ENCODE assay signal across 20 cellular contexts in the genomic region with DNA sequence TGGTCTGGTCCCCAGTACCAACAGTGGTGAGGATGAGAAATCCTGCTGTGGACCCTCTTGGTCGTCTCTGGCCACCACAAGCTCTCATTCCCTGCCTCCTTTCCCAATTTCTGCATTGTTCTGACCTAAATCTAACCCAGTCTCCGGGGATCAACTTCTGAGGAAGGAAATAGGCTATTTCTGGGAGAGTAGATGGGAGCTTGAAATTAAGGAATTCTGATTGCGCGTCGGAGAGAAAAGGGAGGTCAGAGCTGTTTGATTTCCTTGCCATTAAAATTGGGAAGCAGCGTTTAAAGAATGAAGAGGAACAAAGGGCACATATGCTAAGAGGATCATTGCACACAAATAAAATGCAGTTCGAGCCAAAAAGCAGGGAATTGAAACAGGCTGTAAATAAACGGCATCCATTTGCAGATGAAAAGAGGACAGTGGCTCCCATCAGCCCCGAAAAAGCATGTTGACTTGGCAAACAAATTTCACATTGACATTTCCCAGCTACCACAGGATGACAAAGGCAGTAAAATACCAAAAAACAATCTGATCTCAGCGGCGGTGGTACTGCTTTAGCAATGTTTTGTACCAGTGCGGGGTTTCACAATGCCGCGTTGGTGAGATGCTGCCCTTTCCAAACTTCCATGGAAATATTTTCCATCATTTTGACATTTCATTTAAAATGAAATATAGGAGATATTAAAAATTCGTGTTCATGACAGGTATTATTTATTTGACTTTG.
DNase-seq lines count a peak whose midpoint lies in the region; FAIRE-seq and TF ChIP-seq lines count a peak whose summit lies in the region.
"Had no signal": no experiment of that assay in that cellular context is flagged by ENCODE, and none has a peak within 500 bp of the region (broad histone marks: within the 10 kb centered on the region; RNA-seq: fewer than 3 reads in every experiment).

No MANE protein-coding gene starts in this region.

- H3K4me1 ChIP-seq in sigmoid colon = peaks cover 0 to 13% (median 7%) of the 10 kb centered on the region in 4 donors
- H3K4me1 ChIP-seq in testis = no peaks in the 10 kb centered on the region
- H3K4me1 ChIP-seq: BLaER1, HAP-1, SJCRH30 had no signal

- no peaks in the 10 kb centered on the region for H3K9me3 ChIP-seq in sigmoid colon
- H3K9me3 ChIP-seq in testis = no peaks in the 10 kb centered on the region
- H3K9me3 ChIP-seq: HAP-1, SJCRH30 had no signal

- no peaks in the 10 kb centered on the region for H3K27me3 ChIP-seq in sigmoid colon
- no peaks in the 10 kb centered on the region for H3K27me3 ChIP-seq in testis
- H3K27me3 ChIP-seq: BLaER1, SJCRH30 had no signal

- 42 to 46% methylated on average over 15 of the region's 15 CpGs for WGBS in sigmoid colon, 2 donors
- 30 to 37% methylated on average over 15 of the region's 15 CpGs for WGBS in testis, 2 donors

- TF ChIP-seq POLR2A in sigmoid colon (IDR thresholded peaks at IDR 0.05) (no peak), testis (IDR thresholded peaks at IDR 0.05) (no peak)

- no peak for TF ChIP-seq EP300 in sigmoid colon (IDR thresholded peaks at IDR 0.05)

- peak; percentile 45 for FAIRE-seq in endometrium (lab: Jason Lieb, UNC)
- FAIRE-seq: HTR-8/SVneo had no signal

- TF ChIP-seq CTCF in sigmoid colon (IDR thresholded peaks at IDR 0.05) = no peak
- TF ChIP-seq CTCF in testis (IDR thresholded peaks at IDR 0.05) = no peak

- DNase-seq in NCI-H748 (lab: John Stamatoyannopoulos, UW; ENCODE audit: unreplicated experiment) = peak; percentile 58
- DNase-seq in NCI-H748 treated with DMSO at 0.1 percent for 48 hours (lab: John Stamatoyannopoulos, UW) = no peak
- peak; percentile 0 for DNase-seq in NCI-H345 treated with DMSO at 0.1 percent for 48 hours (lab: John Stamatoyannopoulos, UW; ENCODE audit: unreplicated experiment)
- DNase-seq in sigmoid colon = peak; percentile 75
- DNase-seq in T1000 (lab: John Stamatoyannopoulos, UW) = no peak
- DNase-seq in NCI-H1694 (lab: John Stamatoyannopoulos, UW) = no peak
- DNase-seq in testis = no peak
- DNase-seq: 8988T; CD8-positive, alpha-beta T cell; DMS79 treated with DMSO at 0.1 percent for 48 hours; NCI-H1417; NCI-H1930; NCI-H524 treated with DMSO at 0.1 percent for 48 hours; SJCRH30 had no signal

- intact Hi-C loops in sigmoid colon (cut with DNase I) (no loop called here), testis (cut with DNase I; ENCODE audit: low total_unique reads) (no loop called here)

- H3K36me3 ChIP-seq in sigmoid colon (no peaks in the 10 kb centered on the region), testis (ENCODE audit: low read depth, missing control alignments) (no peaks in the 10 kb centered on the region)
- H3K36me3 ChIP-seq: BLaER1, HAP-1, SJCRH30 had no signal

- H3K4me3 ChIP-seq in sigmoid colon = peak overlapping the region in 3 of 4 donors; percentile 8 to 30 (median 28)
- H3K4me3 ChIP-seq in testis = no peak overlapping the region
- H3K4me3 ChIP-seq: BLaER1, HAP-1, SJCRH30 had no signal

- H3K27ac ChIP-seq in sigmoid colon = peak overlapping the region in 2 of 4 donors; percentile 60 to 70
- no peak overlapping the region for H3K27ac ChIP-seq in testis
- H3K27ac ChIP-seq: BLaER1, HL-60, RWPE1, SJCRH30 had no signal

Comparison
In these comparisons a context has a peak if more than half of its experiments do, and no peak if none do; other contexts are left out.
1. DNase-seq: peak in NCI-H748 (single experiment), NCI-H345 treated with DMSO at 0.1 percent for 48 hours (single experiment) and sigmoid colon (single experiment); none in NCI-H748 treated with DMSO at 0.1 percent for 48 hours (single experiment), T1000 (single experiment), NCI-H1694 (single experiment) and testis (single experiment).
2. H3K4me3 ChIP-seq: peak in sigmoid colon (3 of 4); none in testis (0 of 2).